In the genomic region with DNA sequence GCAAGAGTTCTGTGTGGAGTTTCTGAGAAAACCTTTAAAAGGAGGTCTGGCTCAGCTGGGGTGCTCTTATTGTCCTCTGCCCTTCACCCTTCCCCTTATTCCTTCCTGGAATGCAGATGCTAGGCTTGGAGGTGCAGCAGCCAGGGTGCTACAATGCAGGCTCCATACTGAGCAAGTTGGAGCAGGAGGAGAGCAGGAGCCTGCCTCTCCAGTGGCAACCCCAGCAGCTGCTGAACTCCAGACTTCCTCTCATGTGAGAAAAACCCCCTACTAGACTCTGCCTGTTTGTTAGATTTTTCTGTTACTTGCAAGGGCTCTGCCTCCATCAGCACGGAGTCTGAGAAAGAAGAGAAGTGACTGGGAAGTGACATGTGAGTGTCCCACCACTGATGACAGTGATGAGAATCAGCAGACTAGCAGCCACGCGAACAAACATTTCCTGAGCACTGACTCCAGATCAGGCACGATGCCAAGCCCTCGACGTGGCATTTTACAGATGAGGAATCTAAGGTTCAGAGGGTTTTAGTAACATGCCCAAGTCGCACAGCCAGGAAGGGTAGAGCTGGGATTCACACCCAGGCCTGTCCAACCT, we compare ENCODE assay signal across 15 cellular contexts. TPM values are rescaled to one million over a fixed set of nuclear protein-coding genes. Genes with fewer than 3 reads are reported as not detected.
DNase-seq lines count a peak whose midpoint lies in the region; ATAC-seq, FAIRE-seq and TF ChIP-seq lines count a peak whose summit lies in the region.
"Had no signal": no experiment of that assay in that cellular context is flagged by ENCODE, and none has a peak within 500 bp of the region (broad histone marks: within the 10 kb centered on the region; RNA-seq: fewer than 3 reads in every experiment).

No MANE protein-coding gene starts in this region.

- H3K79me2 ChIP-seq in PC-3 (ENCODE audit: low read length), result no peaks in the 10 kb centered on the region
- H3K79me2 ChIP-seq in endothelial cell of umbilical vein (ENCODE audit: control insufficient read depth, insufficient read depth, low read length), result no peaks in the 10 kb centered on the region

- H3K4me2 ChIP-seq in PC-3 (ENCODE audit: low read length) (peak overlapping the region; percentile 3), endothelial cell of umbilical vein (ENCODE audit: insufficient read depth, low read length) (no peak overlapping the region)

- no peak overlapping the region for H2AFZ ChIP-seq in PC-3 (ENCODE audit: low read length)
- peak overlapping the region; percentile 7 for H2AFZ ChIP-seq in endothelial cell of umbilical vein (ENCODE audit: low read depth, low read length)

- ATAC-seq in PC-3, result no peak
- peak; percentile 32 for ATAC-seq in mucosa of descending colon
- no peak for ATAC-seq in esophagus mucosa
- ATAC-seq: natural killer cell had no signal

- DNase-seq in CD1c-positive myeloid dendritic cell (ENCODE audit: extremely low spot score), result peak; percentile 37
- peak; percentile 33 for DNase-seq in PC-3
- DNase-seq in endothelial cell of umbilical vein (ENCODE audit: low read depth, low spot score), result peak; percentile 70
- peak in 1 of 3 donors; percentile 43 for DNase-seq in mucosa of descending colon
- no peak for DNase-seq in RWPE1 (ENCODE audit: low spot score)
- DNase-seq in DMS53 treated with DMSO at 0.1 percent for 48 hours (lab: John Stamatoyannopoulos, UW; ENCODE audit: unreplicated experiment), result no peak
- DNase-seq in NCI-H2081 treated with DMSO at 0.1 percent for 48 hours (lab: John Stamatoyannopoulos, UW), result no peak
- DNase-seq: AML-193; effector CD4-positive, alpha-beta T cell; natural killer cell; NCI-H1930; stimulated activated CD4-positive, alpha-beta T cell treated with anti-CD3 and anti-CD28 coated beads, Interleukin-12 subunit alpha, Interleukin-12 subunit beta, amount 100 ng/mL, for 4 hours; T-helper 1 cell had no signal

- intact Hi-C loops in PC-3 (cut with micrococcal nuclease), result no loop called here
- intact Hi-C loops in endothelial cell of umbilical vein (cut with micrococcal nuclease), result loop anchor here (2.0 kb wide), 1 partner anchor 20 kb away; no protein-coding TSS in a partner anchor
- intact Hi-C loops in mucosa of descending colon (cut with DNase I, micrococcal nuclease), result no loop called here

- H3K4me1 ChIP-seq in PC-3 (ENCODE audit: insufficient read depth, low read length), result peaks cover 48% of the 10 kb centered on the region
- peaks cover 4% of the 10 kb centered on the region for H3K4me1 ChIP-seq in endothelial cell of umbilical vein (ENCODE audit: control insufficient read depth, extremely low read depth, insufficient read depth, low read length)
- H3K4me1 ChIP-seq in mucosa of descending colon (ENCODE audit: low read depth), result no peaks in the 10 kb centered on the region

- CTCF ChIA-PET in PC-3 (lab: Charles Lee) (no interaction called here), endothelial cell of umbilical vein (lab: Charles Lee) (interaction anchor here (0.9 to 1.1 kb wide), 2 partner anchors 21 to 41 kb away, joined by 3 to 4 read pairs; no protein-coding TSS in a partner anchor), RWPE1 (lab: Yijun Ruan, JAX) (interaction anchor here (0.8 kb wide), 1 partner anchor 30 kb away, joined by 3 read pairs; no protein-coding TSS in a partner anchor)

- dilution Hi-C loops in endothelial cell of umbilical vein (cut with MboI; ENCODE audit: extremely low pct_ligation_motif_present, low sequenced_read_pairs), result no loop called here

- H3K4me3 ChIP-seq in PC-3 (ENCODE audit: low read length), result no peak overlapping the region
- H3K4me3 ChIP-seq in endothelial cell of umbilical vein (replicated peaks in 1 of 3; ENCODE audit: insufficient read depth in 1 of 3, low read depth in 1 of 3, low read length in 3 of 3), result no peak overlapping the region
- H3K4me3 ChIP-seq in mucosa of descending colon, result no peak overlapping the region

- H3K27ac ChIP-seq in PC-3 (ENCODE audit: low read length) (peak overlapping the region; percentile 98), endothelial cell of umbilical vein (ENCODE audit: insufficient read depth, low read depth, low read length) (peak overlapping the region; percentile 23), RWPE1 (no peak overlapping the region)

- peaks cover 6% of the 10 kb centered on the region for H3F3A ChIP-seq in PC-3 (ENCODE audit: low read length, unreplicated experiment)

- no peaks in the 10 kb centered on the region; the same call in 1 of the 2 replicates for H3K36me3 ChIP-seq in PC-3 (ENCODE audit: low read depth, low read length)
- H3K36me3 ChIP-seq in endothelial cell of umbilical vein (ENCODE audit: control insufficient read depth in 2 of 2, extremely low read depth in 1 of 2, insufficient read depth in 2 of 2, low read length in 2 of 2), result no peaks in the 10 kb centered on the region
- H3K36me3 ChIP-seq in mucosa of descending colon (ENCODE audit: low read depth), result no peaks in the 10 kb centered on the region

- no peak for TF ChIP-seq POLR2A in endothelial cell of umbilical vein (IDR thresholded peaks at IDR 0.05; ENCODE audit: low read depth, low read length)

- H3K9me3 ChIP-seq in PC-3 (ENCODE audit: low read length), result no peaks in the 10 kb centered on the region
- H3K9me3 ChIP-seq in endothelial cell of umbilical vein (replicated peaks; ENCODE audit: control insufficient read depth, insufficient read depth, low read length), result no peaks in the 10 kb centered on the region
- H3K9me3 ChIP-seq in mucosa of descending colon, result no peaks in the 10 kb centered on the region

- no peaks in the 10 kb centered on the region for H3K9me1 ChIP-seq in endothelial cell of umbilical vein (replicated peaks; ENCODE audit: control insufficient read depth, extremely low read depth, insufficient read depth, low read length)

- H4K20me1 ChIP-seq in PC-3 (ENCODE audit: low read length) (no peaks in the 10 kb centered on the region), endothelial cell of umbilical vein (replicated peaks; ENCODE audit: control insufficient read depth, extremely low read depth, insufficient read depth, low read length) (no peaks in the 10 kb centered on the region)

- POLR2A ChIA-PET in PC-3 (lab: Charles Lee; ENCODE audit: unreplicated experiment), result no interaction called here
- POLR2A ChIA-PET in endothelial cell of umbilical vein (lab: Charles Lee), result no interaction called here
- POLR2A ChIA-PET in RWPE1 (lab: Yijun Ruan, JAX; ENCODE audit: low non-redundant PET), result no interaction called here

- no TSS peak for BruUV-seq in PC-3 (replicated peaks; lab: Mats Ljungman, UMichigan)
- BruUV-seq in endothelial cell of umbilical vein (replicated peaks; lab: Mats Ljungman, UMichigan), result no TSS peak

- H3K27me3 ChIP-seq in PC-3 (ENCODE audit: low read length) (no peaks in the 10 kb centered on the region), endothelial cell of umbilical vein (ENCODE audit: control insufficient read depth in 2 of 2, insufficient read depth in 2 of 2, low read length in 2 of 2) (no peaks in the 10 kb centered on the region)

- peak; percentile 87 for FAIRE-seq in endothelial cell of umbilical vein (lab: Jason Lieb, UNC)

- TF ChIP-seq CTCF in PC-3 (conservative IDR thresholded peaks at IDR 0.05; ENCODE audit: low read depth, low read length) (no peak), endothelial cell of umbilical vein (IDR thresholded peaks at IDR 0.05; ENCODE audit: extremely low read depth in 1 of 2, insufficient read depth in 1 of 2, low read depth in 1 of 2, low read length in 2 of 2) (no peak), mucosa of descending colon (IDR thresholded peaks at IDR 0.05) (no peak), RWPE1 (conservative IDR thresholded peaks at IDR 0.05; ENCODE audit: low read depth) (no peak)

- H3K9me2 ChIP-seq in PC-3 (replicated peaks; ENCODE audit: low read length), result no peaks in the 10 kb centered on the region

- H3K9ac ChIP-seq in PC-3 (ENCODE audit: low read length), result peak overlapping the region; percentile 71
- no peak overlapping the region for H3K9ac ChIP-seq in endothelial cell of umbilical vein (replicated peaks; ENCODE audit: extremely low read depth, insufficient read depth, low read length)

TF ChIP-seq in endothelial cell of umbilical vein, 7 proteins besides CTCF, POLR2A, EP300 and RAD21:
- TF ChIP-seq MYC (IDR thresholded peaks at IDR 0.05; ENCODE audit: low read depth, low read length) (no peak), GATA2 (IDR thresholded peaks at IDR 0.05; ENCODE audit: insufficient read depth, insufficient read length, low read depth, low read length) (no peak)
- TF ChIP-seq, protein P1, sequence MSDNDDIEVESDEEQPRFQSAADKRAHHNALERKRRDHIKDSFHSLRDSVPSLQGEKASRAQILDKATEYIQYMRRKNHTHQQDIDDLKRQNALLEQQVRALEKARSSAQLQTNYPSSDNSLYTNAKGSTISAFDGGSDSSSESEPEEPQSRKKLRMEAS (IDR thresholded peaks at IDR 0.05; ENCODE audit: insufficient read depth, insufficient read length), result no peak

RNA-seq across cellular contexts. Expression of gene RARRES1, which starts 16.1 kb away (rescaled TPM):
- 0.73 TPM in 1 of 2 replicates, not detected in the other for total RNA-seq in PC-3 (2014; rRNA removed)
- 1.5 and 1.8 TPM in 2 replicates for total RNA-seq in endothelial cell of umbilical vein
- 0.98 and 1.2 TPM in 2 replicates for polyA plus RNA-seq in endothelial cell of umbilical vein
- 0.68 and 0.71 TPM in 2 replicates for polyA plus RNA-seq in endothelial cell of umbilical vein (2011; cell fraction: cytosol; rRNA removed)
- polyA plus RNA-seq in endothelial cell of umbilical vein (2011; cell fraction: nucleus; rRNA removed), result 0.54 and 0.98 TPM in 2 replicates
- polyA plus RNA-seq in endothelial cell of umbilical vein (2012), result 1.6 and 3.2 TPM in 2 replicates
- 0.22 and 1.1 TPM in 2 replicates for polyA minus RNA-seq in endothelial cell of umbilical vein
- polyA minus RNA-seq in endothelial cell of umbilical vein (2011; cell fraction: cytosol; rRNA and poly(A)+ RNA removed), result 5.6 TPM
- not detected in 2 replicates for polyA minus RNA-seq in endothelial cell of umbilical vein (2011; cell fraction: nucleus; rRNA and poly(A)+ RNA removed)
- 10 to 100 TPM; 42.7 to 72.0 (median 43.8) TPM for total RNA-seq in mucosa of descending colon
- 14.9 TPM for total RNA-seq in esophagus mucosa
- total RNA-seq: activated CD8-positive, alpha-beta memory T cell treated with anti-CD3 and anti-CD28 coated beads for 36 hours; natural killer cell had no signal

RNA-seq across cellular contexts. Expression of gene MFSD1, which starts 53.5 kb away (rescaled TPM):
- total RNA-seq in PC-3 (2014; rRNA removed) (45.2 and 45.3 TPM in 2 replicates), endothelial cell of umbilical vein (38.2 and 38.3 TPM in 2 replicates), mucosa of descending colon (10 to 100 TPM; 55.3 to 77.8 (median 59.4) TPM), esophagus mucosa (40.1 TPM)
- polyA plus RNA-seq in endothelial cell of umbilical vein, result 51.2 and 65.1 TPM in 2 replicates
- 30.8 and 32.1 TPM in 2 replicates for polyA plus RNA-seq in endothelial cell of umbilical vein (2011; cell fraction: cytosol; rRNA removed)
- polyA plus RNA-seq in endothelial cell of umbilical vein (2011; cell fraction: nucleus; rRNA removed), result 33.2 and 44.2 TPM in 2 replicates
- 38.5 and 57.3 TPM in 2 replicates for polyA plus RNA-seq in endothelial cell of umbilical vein (2012)
- polyA minus RNA-seq in endothelial cell of umbilical vein, result 82.8 and 84.1 TPM in 2 replicates
- polyA minus RNA-seq in endothelial cell of umbilical vein (2011; cell fraction: cytosol; rRNA and poly(A)+ RNA removed), result 32.4 TPM
- polyA minus RNA-seq in endothelial cell of umbilical vein (2011; cell fraction: nucleus; rRNA and poly(A)+ RNA removed), result 32.6 and 49.6 TPM in 2 replicates

Comparison
In these comparisons a context has a peak if more than half of its experiments do, and no peak if none do; other contexts are left out.
1. DNase-seq: peak in CD1c-positive myeloid dendritic cell (single experiment), PC-3 (single experiment) and endothelial cell of umbilical vein (single experiment); none in RWPE1 (single experiment), DMS53 treated with DMSO at 0.1 percent for 48 hours (single experiment) and NCI-H2081 treated with DMSO at 0.1 percent for 48 hours (single experiment).